In the genomic region with DNA sequence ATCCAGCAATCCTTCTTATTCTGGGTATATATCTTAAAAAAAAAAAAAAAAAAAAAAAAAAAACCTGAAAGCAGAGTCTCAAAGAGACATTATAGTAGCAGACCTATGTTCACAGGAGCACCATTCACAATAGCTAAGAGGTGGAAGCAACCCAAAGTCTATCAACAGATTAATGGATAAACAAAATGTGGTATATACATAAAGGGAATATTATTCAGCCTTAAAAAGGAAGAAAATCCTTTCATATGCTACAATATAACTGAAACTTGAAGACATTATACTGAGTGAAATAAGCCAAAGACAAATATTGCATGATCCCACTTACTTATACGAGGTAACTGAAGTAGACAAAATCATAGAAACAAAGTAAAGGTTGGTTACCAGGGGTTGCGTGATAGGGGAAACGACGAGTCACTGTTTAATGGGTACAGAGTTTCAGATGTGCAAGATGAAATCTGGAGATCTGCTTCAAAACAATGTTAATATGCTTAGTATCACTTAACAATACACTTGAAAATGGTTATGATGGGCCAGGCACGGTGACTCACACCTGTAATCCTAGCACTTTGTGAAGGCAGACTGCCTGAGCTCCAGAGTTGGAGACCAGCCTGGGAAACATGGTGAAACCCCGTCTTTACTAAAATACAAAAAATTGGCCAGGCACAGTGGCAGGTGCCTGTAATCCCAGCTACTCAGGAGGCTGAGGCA, we compare ENCODE assay signal across 18 cellular contexts. TPM values are rescaled to one million over a fixed set of nuclear protein-coding genes. Genes with fewer than 3 reads are reported as not detected.
A peak's percentile ranks its signal among the peaks of the same experiment; 100 is the strongest.
DNase-seq lines count a peak whose midpoint lies in the region; ATAC-seq and TF ChIP-seq lines count a peak whose summit lies in the region.
"Had no signal": no experiment of that assay in that cellular context is flagged by ENCODE, and none has a peak within 500 bp of the region (broad histone marks: within the 10 kb centered on the region; RNA-seq: fewer than 3 reads in every experiment).

No MANE protein-coding gene starts in this region.

- H3K4ac ChIP-seq in IMR-90 (ENCODE audit: low read depth, low read length), result no peak overlapping the region

- peaks cover 3% of the 10 kb centered on the region in 2 donors for H3K36me3 Mint-ChIP-seq in activated T-cell treated with anti-CD3 and anti-CD28 coated beads, Interleukin-2, amount 50 U/mL, for 72 hours (ENCODE audit: insufficient read depth in 2 of 2)

- no peak overlapping the region for H2BK5ac ChIP-seq in IMR-90 (ENCODE audit: low read depth, low read length, poor library complexity, severe bottlenecking)

- no peak overlapping the region for H3K27ac ChIP-seq in IMR-90 (ENCODE audit: insufficient read depth, low read length)
- H3K27ac ChIP-seq in SK-N-SH (ENCODE audit: low read depth in 2 of 2, low read length in 1 of 2), result peak overlapping the region in 1 of 2 experiments; percentile 35; a peak in 2 of 4 replicates
- H3K27ac ChIP-seq in left lung, result no peak overlapping the region
- H3K27ac ChIP-seq in adrenal gland, result no peak overlapping the region
- H3K27ac ChIP-seq: esophagus squamous epithelium, hepatocyte, neural progenitor cell, suprapubic skin had no signal

- POLR2A ChIA-PET in IMR-90 (lab: Charles Lee; ENCODE audit: unreplicated experiment), result no interaction called here
- POLR2A ChIA-PET in SK-N-SH (lab: Yijun Ruan, JAX), result no interaction called here

- H4K5ac ChIP-seq in IMR-90 (ENCODE audit: low read depth, low read length), result no peak overlapping the region

- H3K9me3 Mint-ChIP-seq in activated T-cell treated with anti-CD3 and anti-CD28 coated beads, Interleukin-2, amount 50 U/mL, for 72 hours, result no peaks in the 10 kb centered on the region

- H3K4me2 ChIP-seq in IMR-90 (ENCODE audit: low read depth, low read length) (no peak overlapping the region), SK-N-SH (no peak overlapping the region)
- H3K4me2 ChIP-seq: hepatocyte, neural progenitor cell had no signal

- H2AK9ac ChIP-seq in IMR-90 (replicated peaks; ENCODE audit: low read depth, low read length, poor library complexity), result no peak overlapping the region

- H2BK120ac ChIP-seq in IMR-90 (ENCODE audit: low read depth, low read length), result no peak overlapping the region

- H2BK20ac ChIP-seq in IMR-90 (ENCODE audit: low read depth, low read length), result no peak overlapping the region

- no peak overlapping the region for H3K27ac Mint-ChIP-seq in activated T-cell treated with anti-CD3 and anti-CD28 coated beads, Interleukin-2, amount 50 U/mL, for 72 hours
- H3K27ac Mint-ChIP-seq: CD8-positive, alpha-beta memory T cell; neural progenitor cell had no signal

- H3K4me3 Mint-ChIP-seq in activated T-cell treated with anti-CD3 and anti-CD28 coated beads, Interleukin-2, amount 50 U/mL, for 72 hours, result no peak overlapping the region
- H3K4me3 Mint-ChIP-seq: CD8-positive, alpha-beta memory T cell; neural progenitor cell had no signal

- H3K4me3 ChIP-seq in IMR-90 (ENCODE audit: insufficient read depth, low read depth, low read length) (no peak overlapping the region), SK-N-SH (ENCODE audit: low read depth in 2 of 2, low read length in 1 of 2) (no peak overlapping the region), left lung (no peak overlapping the region), adrenal gland (no peak overlapping the region)
- H3K4me3 ChIP-seq: esophagus squamous epithelium, hepatocyte, neural progenitor cell, suprapubic skin had no signal

- H3K23ac ChIP-seq in IMR-90 (ENCODE audit: low read depth, low read length), result no peak overlapping the region

- H3K36me3 ChIP-seq in IMR-90 (ENCODE audit: control insufficient read depth, insufficient read depth, low read length), result no peaks in the 10 kb centered on the region
- H3K36me3 ChIP-seq in SK-N-SH (replicated peaks in 1 of 2; ENCODE audit: control insufficient read depth in 1 of 2, insufficient read depth in 2 of 2, low read length in 1 of 2), result peaks cover 0 to 17% of the 10 kb centered on the region in 2 experiments
- H3K36me3 ChIP-seq in left lung, result no peaks in the 10 kb centered on the region
- no peaks in the 10 kb centered on the region for H3K36me3 ChIP-seq in adrenal gland (replicated peaks in 1 of 2)
- H3K36me3 ChIP-seq: esophagus squamous epithelium, suprapubic skin had no signal

- BruUV-seq in IMR-90 (replicated peaks; lab: Mats Ljungman, UMichigan), result no TSS peak

- no peaks in the 10 kb centered on the region for H3K9me2 ChIP-seq in SK-N-SH

- no peaks in the 10 kb centered on the region for H4K20me1 ChIP-seq in IMR-90 (ENCODE audit: insufficient read depth, low read length)
- no peaks in the 10 kb centered on the region for H4K20me1 ChIP-seq in SK-N-SH (ENCODE audit: insufficient read depth)

- 100% methylated on average over 1 of the region's 6 CpGs; no CpG with 5 or more reads in 1 of the 2 experiments for WGBS in IMR-90 (ENCODE audit: extremely low coverage in 2 of 2, insufficient read length in 1 of 2), 2 experiments
- 77% methylated on average over 6 of the region's 6 CpGs for WGBS in SK-N-SH (ENCODE audit: low lambda C conversion rate)
- WGBS in adrenal gland, 4 donors, result 87 to 95% (median 89%) methylated on average over 6 of the region's 6 CpGs

- H3K27me3 ChIP-seq in IMR-90 (ENCODE audit: control insufficient read depth, insufficient read depth, low read length) (no peaks in the 10 kb centered on the region), SK-N-SH (ENCODE audit: insufficient read depth) (no peaks in the 10 kb centered on the region), left lung (no peaks in the 10 kb centered on the region), adrenal gland (no peaks in the 10 kb centered on the region)
- H3K27me3 ChIP-seq: esophagus squamous epithelium, hepatocyte, neural progenitor cell, suprapubic skin had no signal

- no peak overlapping the region for H2AK5ac ChIP-seq in IMR-90 (ENCODE audit: low read depth, low read length)

- H3K79me2 ChIP-seq in SK-N-SH (ENCODE audit: insufficient read depth), result peaks cover 6% of the 10 kb centered on the region; the same call in 1 of the 2 replicates

- no peak overlapping the region for H2BK15ac ChIP-seq in IMR-90 (ENCODE audit: low read depth, low read length)

- H3K4me1 ChIP-seq in IMR-90 (ENCODE audit: control insufficient read depth, insufficient read depth, low read length), result no peaks in the 10 kb centered on the region
- H3K4me1 ChIP-seq in SK-N-SH (ENCODE audit: control insufficient read depth in 1 of 2, insufficient read depth in 2 of 2, low read depth in 1 of 2, low read length in 1 of 2), result no peaks in the 10 kb centered on the region
- H3K4me1 ChIP-seq in left lung, result no peaks in the 10 kb centered on the region
- no peaks in the 10 kb centered on the region for H3K4me1 ChIP-seq in adrenal gland (replicated peaks in 1 of 2)
- H3K4me1 ChIP-seq: esophagus squamous epithelium, neural progenitor cell, suprapubic skin had no signal

- peak in 1 of 2 donors; percentile 1 for DNase-seq in activated T-cell treated with anti-CD3 and anti-CD28 coated beads, Interleukin-2, amount 50 U/mL, for 72 hours
- DNase-seq in activated T-cell treated with anti-CD3 and anti-CD28 coated beads for 4 hours, result no peak
- DNase-seq in IMR-90, result peak; percentile 29
- DNase-seq in SK-N-SH, result no peak
- no peak for DNase-seq in left lung
- no peak for DNase-seq in adrenal gland
- DNase-seq in Right ventricle myocardium inferior (ENCODE audit: missing footprints), result no peak
- DNase-seq in mesenteric fat pad (ENCODE audit: low spot score), result no peak
- DNase-seq: activated effector memory CD4-positive, alpha-beta T cell treated with anti-CD3 and anti-CD28 coated beads, Interleukin-2, amount 50 U/mL, for 16 hours; CD8-positive, alpha-beta memory T cell; cortex of kidney; esophagus squamous epithelium; Kasumi-1; NCI-H2081; NCI-H526 treated with DMSO at 0.1 percent for 48 hours had no signal

- H3K9me1 ChIP-seq in IMR-90 (ENCODE audit: insufficient read depth, low read length), result no peaks in the 10 kb centered on the region

- dilution Hi-C loops in IMR-90 (cut with HindIII; ENCODE audit: low sequenced_read_pairs, unreplicated experiment), result no loop called here

- H3K4me1 Mint-ChIP-seq in activated T-cell treated with anti-CD3 and anti-CD28 coated beads, Interleukin-2, amount 50 U/mL, for 72 hours (ENCODE audit: low read depth), result peaks cover 5% of the 10 kb centered on the region
- H3K4me1 Mint-ChIP-seq: neural progenitor cell had no signal

- intact Hi-C loops in IMR-90 (cut with micrococcal nuclease), result no loop called here
- intact Hi-C loops in left lung (cut with DNase I), result no loop called here
- intact Hi-C loops in adrenal gland (cut with DNase I), result no loop called here
- intact Hi-C loops in Right ventricle myocardium inferior (cut with DNase I), result no loop called here

- CTCF ChIA-PET in IMR-90 (lab: Yijun Ruan, JAX), result no interaction called here
- CTCF ChIA-PET in SK-N-SH (lab: Yijun Ruan, JAX), result no interaction called here

- ATAC-seq in activated T-cell treated with anti-CD3 and anti-CD28 coated beads, Interleukin-2, amount 50 U/mL, for 72 hours (replicated peaks in 1 of 2), result peak; percentile 25 to 39
- ATAC-seq in IMR-90 (ENCODE audit: low read depth) (no peak), left lung (peak; percentile 69), Right ventricle myocardium inferior (no peak)

- H4K8ac ChIP-seq in IMR-90 (ENCODE audit: low read depth in 2 of 2, low read length in 2 of 2), result no peak overlapping the region

- H3K9ac ChIP-seq in IMR-90 (ENCODE audit: low read depth, low read length) (no peak overlapping the region), SK-N-SH (no peak overlapping the region)
- H3K9ac ChIP-seq: neural progenitor cell had no signal

- no peaks in the 10 kb centered on the region for H3K27me3 Mint-ChIP-seq in activated T-cell treated with anti-CD3 and anti-CD28 coated beads, Interleukin-2, amount 50 U/mL, for 72 hours (ENCODE audit: low read depth)

- no peak for TF ChIP-seq EP300 in SK-N-SH (IDR thresholded peaks at IDR 0.05; ENCODE audit: borderline replicate concordance in 1 of 2, low read depth in 1 of 2, low read length in 1 of 2)

- H3K9me3 ChIP-seq in IMR-90 (ENCODE audit: control insufficient read depth, insufficient read depth, low read length) (0 out of 2 replicates have a peak, but pooled peaks cover 1% of the 10 kb centered on the region), SK-N-SH (no peaks in the 10 kb centered on the region), left lung (no peaks in the 10 kb centered on the region), adrenal gland (replicated peaks in 1 of 3) (no peaks in the 10 kb centered on the region)
- H3K9me3 ChIP-seq: suprapubic skin had no signal

- H3K56ac ChIP-seq in IMR-90 (ENCODE audit: extremely low read depth, insufficient read depth, low read length), result no peak overlapping the region

- peaks cover 7% of the 10 kb centered on the region for H3F3A ChIP-seq in SK-N-SH (replicated peaks; ENCODE audit: insufficient read depth)

- H4K91ac ChIP-seq in IMR-90 (ENCODE audit: insufficient read depth, low read depth, low read length), result no peak overlapping the region

- TF ChIP-seq POLR2A in IMR-90 (IDR thresholded peaks at IDR 0.05; ENCODE audit: low read depth, low read length), result no peak
- no peak for TF ChIP-seq POLR2A in adrenal gland (IDR thresholded peaks at IDR 0.05)

- in situ Hi-C loops in IMR-90 (cut with MboI; ENCODE audit: low sequenced_read_pairs), result no loop called here

- H3K14ac ChIP-seq in IMR-90 (replicated peaks; ENCODE audit: low read depth, low read length), result no peak overlapping the region

- no peak for TF ChIP-seq CTCF in IMR-90 (conservative IDR thresholded peaks at IDR 0.05; ENCODE audit: low read depth, low read length)
- TF ChIP-seq CTCF in SK-N-SH (IDR thresholded peaks at IDR 0.05), result no peak
- TF ChIP-seq CTCF in left lung (IDR thresholded peaks at IDR 0.05), result no peak
- no peak for TF ChIP-seq CTCF in adrenal gland (IDR thresholded peaks at IDR 0.05)

- TF ChIP-seq RAD21 in IMR-90 (IDR thresholded peaks at IDR 0.05; ENCODE audit: low read length) (no peak), SK-N-SH (IDR thresholded peaks at IDR 0.05; ENCODE audit: low read length) (no peak)

- peaks cover 0 to 3% of the 10 kb centered on the region in 2 experiments; a peak in 1 of 4 replicates for H3K79me1 ChIP-seq in IMR-90 (ENCODE audit: low read depth in 1 of 2, low read length in 2 of 2)

- H3K18ac ChIP-seq in IMR-90 (ENCODE audit: low read depth, low read length), result no peak overlapping the region

- H2AFZ ChIP-seq in IMR-90 (replicated peaks; ENCODE audit: low read length, poor library complexity) (no peak overlapping the region), SK-N-SH (ENCODE audit: low read depth) (no peak overlapping the region)
- H2AFZ ChIP-seq: hepatocyte, neural progenitor cell had no signal

RNA-seq across cellular contexts. Expression of a gene that starts 29.5 kb away (rescaled TPM):
- total RNA-seq in activated T-cell treated with anti-CD3 and anti-CD28 coated beads, Interleukin-2, amount 50 U/mL, for 72 hours, result under 1 TPM; 0.89 to 0.93 TPM
- total RNA-seq in IMR-90 (2012; rRNA removed) (9.9 and 14.7 TPM in 2 replicates), left lung (10 to 100 TPM; 20.9 to 46.5 TPM), adrenal gland (10 to 100 TPM; 17.2 to 47.3 (median 22.8) TPM), Right ventricle myocardium inferior (22.6 TPM), mesenteric fat pad (72.6 TPM)
- polyA plus RNA-seq in IMR-90 (2012; rRNA removed) (4.3 and 5.3 TPM in 2 replicates), SK-N-SH (2012; rRNA removed) (4.0 and 6.2 TPM in 2 replicates), adrenal gland (10 to 100 TPM; 11.1 to 25.4 (median 16.7) TPM)
- polyA plus RNA-seq in IMR-90 (2012; cell fraction: cytosol; rRNA removed), result 1.7 and 2.0 TPM in 2 replicates
- 1.6 and 6.0 TPM in 2 replicates for polyA plus RNA-seq in IMR-90 (2012; cell fraction: nucleus; rRNA removed; ENCODE audit: low replicate concordance)
- polyA plus RNA-seq in SK-N-SH (2012; cell fraction: cytosol; rRNA removed), result 6.1 and 6.2 TPM in 2 replicates
- polyA plus RNA-seq in SK-N-SH (2012; cell fraction: nucleus; rRNA removed), result 5.0 and 8.1 TPM in 2 replicates

Comparison
In these comparisons a context has a peak if more than half of its experiments do, and no peak if none do; other contexts are left out.
1. ATAC-seq: peak in activated T-cell treated with anti-CD3 and anti-CD28 coated beads, Interleukin-2, amount 50 U/mL, for 72 hours (2 of 2) and left lung (single experiment); none in IMR-90 (single experiment) and Right ventricle myocardium inferior (single experiment).